Comparison of ENCODE assay signal across 8 cellular contexts in genomic region chr1:174258148-174258550, GRCh38.
DNase-seq lines count a peak whose midpoint lies in the region; ATAC-seq, FAIRE-seq and TF ChIP-seq lines count a peak whose summit lies in the region.

No MANE protein-coding gene starts in this region.

- peak; percentile 39 for DNase-seq in NCI-H187 treated with DMSO at 0.1 percent for 48 hours (lab: John Stamatoyannopoulos, UW)
- DNase-seq in endodermal cell: peak; percentile 69
- peak; percentile 39 for DNase-seq in naive B cell
- no peak for DNase-seq in uterus

- H3K9me3 Mint-ChIP-seq in endodermal cell: peaks cover 3% of the 10 kb centered on the region
- H3K9me3 Mint-ChIP-seq in naive B cell: peaks cover 0 to 3% (median 0%) of the 10 kb centered on the region in 7 donors

- TF ChIP-seq CTCF in 22Rv1 (IDR thresholded peaks at IDR 0.05) (peak; percentile 88), VCaP (conservative IDR thresholded peaks at IDR 0.05) (peak; percentile 71), endodermal cell (conservative IDR thresholded peaks at IDR 0.05) (peak; percentile 83), uterus (IDR thresholded peaks at IDR 0.05) (peak; percentile 26 to 44 (median 39))

- peak; percentile 88 for FAIRE-seq in G401.6 (lab: Jason Lieb, UNC)

- no peak overlapping the region for H3K4me3 ChIP-seq in endodermal cell (ENCODE audit: low read length)
- H3K4me3 ChIP-seq in uterus: no peak overlapping the region

- TF ChIP-seq POLR2A in uterus (IDR thresholded peaks at IDR 0.05): no peak

- H3K4me3 Mint-ChIP-seq in endodermal cell: no peak overlapping the region
- H3K4me3 Mint-ChIP-seq in naive B cell: no peak overlapping the region

- no peaks in the 10 kb centered on the region for H3K36me3 ChIP-seq in endodermal cell (ENCODE audit: control insufficient read depth, insufficient read depth, low read length)
- no peaks in the 10 kb centered on the region for H3K36me3 ChIP-seq in uterus

- no peak overlapping the region for H3K27ac Mint-ChIP-seq in endodermal cell
- no peak overlapping the region for H3K27ac Mint-ChIP-seq in naive B cell

- H3K4me1 Mint-ChIP-seq in endodermal cell (no peaks in the 10 kb centered on the region), naive B cell (peaks cover 5 to 18% (median 7%) of the 10 kb centered on the region in 3 donors)

- H3K36me3 Mint-ChIP-seq in endodermal cell (ENCODE audit: low read depth): peaks cover 8% of the 10 kb centered on the region
- H3K36me3 Mint-ChIP-seq in naive B cell: peaks cover 20% of the 10 kb centered on the region in 2 donors

- H3K27me3 ChIP-seq in endodermal cell (ENCODE audit: control insufficient read depth, insufficient read depth, low read length, poor library complexity, severe bottlenecking) (no peaks in the 10 kb centered on the region), uterus (no peaks in the 10 kb centered on the region)

- ATAC-seq in naive B cell (ENCODE audit: low read depth in 2 of 2) (peak; percentile 55 to 71), GM21529 (IDR thresholded peaks at IDR 0.05; ENCODE audit: unreplicated experiment) (no peak)

- intact Hi-C loops in uterus (cut with DNase I; ENCODE audit: low total_unique reads): no loop called here

- H3K9me3 ChIP-seq in endodermal cell (ENCODE audit: control insufficient read depth, low read length): no peaks in the 10 kb centered on the region
- no peaks in the 10 kb centered on the region for H3K9me3 ChIP-seq in uterus

- H3K27ac ChIP-seq in 22Rv1 (no peak overlapping the region), VCaP (no peak overlapping the region), endodermal cell (ENCODE audit: low read depth, low read length) (no peak overlapping the region), uterus (no peak overlapping the region)

- no peak overlapping the region for H3K9ac ChIP-seq in endodermal cell (ENCODE audit: extremely low read depth, low read length, poor library complexity, severe bottlenecking)

- 58 to 60% methylated on average over 1 of the region's 1 CpG for WGBS in endodermal cell (ENCODE audit: insufficient coverage in 1 of 2, insufficient read length in 1 of 2), 2 experiments

- no peaks in the 10 kb centered on the region for H3K4me1 ChIP-seq in endodermal cell (ENCODE audit: control insufficient read depth, insufficient read depth, low read length)
- no peaks in the 10 kb centered on the region for H3K4me1 ChIP-seq in uterus

- H3K27me3 Mint-ChIP-seq in endodermal cell (ENCODE audit: insufficient read depth) (no peaks in the 10 kb centered on the region), naive B cell (no peaks in the 10 kb centered on the region)

Comparison
In these comparisons a context has a peak if more than half of its experiments do, and no peak if none do; other contexts are left out.
1. DNase-seq: peak in NCI-H187 treated with DMSO at 0.1 percent for 48 hours (single experiment), endodermal cell (single experiment) and naive B cell (single experiment); none in uterus (0 of 2).
2. Peak in every context shown above with its lines, with median percentiles within 50 percentile points of each other: CTCF ChIP-seq.